In the genomic region with DNA sequence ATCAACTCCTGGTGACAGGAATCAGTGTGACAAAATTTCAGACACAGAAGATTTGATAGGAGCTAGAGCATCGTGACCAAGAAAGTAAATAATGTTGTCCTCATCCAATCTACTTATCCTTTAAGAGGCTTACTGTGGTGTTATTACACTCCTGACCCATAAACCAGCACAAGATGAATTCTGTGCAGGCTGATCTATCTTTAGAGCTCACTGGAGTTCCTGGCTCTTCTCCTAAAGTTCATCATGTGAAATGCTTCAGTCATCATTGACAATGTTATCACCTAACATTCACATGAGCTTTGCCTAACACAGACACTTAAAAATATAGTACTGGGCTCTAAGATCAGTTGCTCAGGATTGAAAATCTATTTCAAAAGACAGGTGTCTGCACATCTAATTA, we compare ENCODE assay signal across 27 cellular contexts.
"Had no signal": no experiment of that assay in that cellular context is flagged by ENCODE, and none has a peak within 500 bp of the region (broad histone marks: within the 10 kb centered on the region; RNA-seq: fewer than 3 reads in every experiment).

No MANE protein-coding gene starts in this region.

- H3K79me2 ChIP-seq: hepatocyte, parathyroid adenoma had no signal

- H3K4me2 ChIP-seq: hepatocyte, smooth muscle cell had no signal

- FAIRE-seq: astrocyte had no signal

- H3K27ac ChIP-seq: hepatocyte, parathyroid adenoma, upper lobe of left lung had no signal

- H3K27me3 ChIP-seq: hepatocyte, upper lobe of left lung had no signal

- H3K4me1 Mint-ChIP-seq: activated naive CD8-positive, alpha-beta T cell treated with anti-CD3 and anti-CD28 coated beads for 36 hours; nephron progenitor cell; stimulated activated memory B cell treated with anti-CD40 and anti-IgM and Interleukin-4, amounts not matched to agents 10 μg/mL and 1 μg/mL and 100 μg/mL, for 72 hours; T-helper 17 cell had no signal

- H3K36me3 Mint-ChIP-seq: activated naive CD8-positive, alpha-beta T cell treated with anti-CD3 and anti-CD28 coated beads for 36 hours; stimulated activated memory B cell treated with anti-CD40 and anti-IgM and Interleukin-4, amounts not matched to agents 10 μg/mL and 1 μg/mL and 100 μg/mL, for 72 hours had no signal

- DNase-seq: activated CD4-positive, alpha-beta T cell treated with anti-CD3 and anti-CD28 coated beads for 4 hours; activated CD4-positive, alpha-beta T cell treated with anti-CD3 and anti-CD28 coated beads, Interleukin-2, amount 50 U/mL, for 48 hours; activated CD4-positive, CD25-positive, alpha-beta regulatory T cell; activated CD8-positive, alpha-beta memory T cell treated with anti-CD3 and anti-CD28 coated beads, Interleukin-2, amount 50 U/mL, for 48 hours; activated naive CD4-positive, alpha-beta T cell; activated naive CD8-positive, alpha-beta T cell treated with anti-CD3 and anti-CD28 coated beads for 36 hours; activated T-cell treated with anti-CD3 and anti-CD28 coated beads, Interleukin-2, amount 50 U/mL, for 4 hours; effector CD4-positive, alpha-beta T cell; erythroblast; foreskin fibroblast; kidney glomerular epithelial cell; mesenchymal stem cell; mucosa of descending colon; nephron progenitor cell; nucleus accumbens; stimulated activated CD4-positive, alpha-beta T cell treated with anti-CD3 and anti-CD28 coated beads, Interleukin-15, amount 100 ng/mL, for 24 hours; SW 1271; T-helper 17 cell; upper lobe of left lung had no signal

- H3K9me3 ChIP-seq: mucosa of descending colon, upper lobe of left lung had no signal

- H3K36me3 ChIP-seq: upper lobe of left lung had no signal

- H3K27me3 Mint-ChIP-seq: activated naive CD8-positive, alpha-beta T cell treated with anti-CD3 and anti-CD28 coated beads for 36 hours; dendritic cell treated with granulocyte-macrophage colony-stimulating factor and Interleukin-4, amounts not matched to agents 40 ng/mL and 50 ng/mL, for 4 days; stimulated activated memory B cell treated with anti-CD40 and anti-IgM and Interleukin-4, amounts not matched to agents 10 μg/mL and 1 μg/mL and 100 μg/mL, for 72 hours; T-helper 17 cell had no signal

- H3K4me3 Mint-ChIP-seq: activated naive CD8-positive, alpha-beta T cell treated with anti-CD3 and anti-CD28 coated beads for 36 hours; activated T-cell treated with anti-CD3 and anti-CD28 coated beads, Interleukin-2, amount 50 U/mL, for 4 hours; dendritic cell treated with granulocyte-macrophage colony-stimulating factor and Interleukin-4, amounts not matched to agents 40 ng/mL and 50 ng/mL, for 4 days; nephron progenitor cell; stimulated activated memory B cell treated with anti-CD40 and anti-IgM and Interleukin-4, amounts not matched to agents 10 μg/mL and 1 μg/mL and 100 μg/mL, for 72 hours; T-helper 17 cell had no signal

- H3K9ac ChIP-seq: parathyroid adenoma had no signal

- H2AFZ ChIP-seq: hepatocyte, parathyroid adenoma had no signal

- H3K4me1 ChIP-seq: parathyroid adenoma, upper lobe of left lung had no signal

- ATAC-seq: activated T-cell treated with anti-CD3 and anti-CD28 coated beads, Interleukin-2, amount 50 U/mL, for 4 hours; mucosa of descending colon; sciatic nerve; stimulated activated memory B cell treated with anti-CD40 and anti-IgM and Interleukin-4, amounts not matched to agents 10 μg/mL and 1 μg/mL and 100 μg/mL, for 72 hours; T-helper 17 cell had no signal

- H3K9me3 Mint-ChIP-seq: activated naive CD8-positive, alpha-beta T cell treated with anti-CD3 and anti-CD28 coated beads for 36 hours; activated T-cell treated with anti-CD3 and anti-CD28 coated beads, Interleukin-2, amount 50 U/mL, for 4 hours; activated T-helper 2 cell treated with anti-CD3 and anti-CD28 coated beads, Interferon-gamma antibody, Interleukin-2, Interleukin-4, amounts not matched to agents 10 μg/mL and 5 μg/mL and 100 μg/mL, durations not matched to agents 14 hours and 24 hours and 36 hours; dendritic cell treated with granulocyte-macrophage colony-stimulating factor and Interleukin-4, amounts not matched to agents 40 ng/mL and 50 ng/mL, for 4 days; nephron progenitor cell; stimulated activated memory B cell treated with anti-CD40 and anti-IgM and Interleukin-4, amounts not matched to agents 10 μg/mL and 1 μg/mL and 100 μg/mL, for 72 hours had no signal

- H3K27ac Mint-ChIP-seq: activated naive CD8-positive, alpha-beta T cell treated with anti-CD3 and anti-CD28 coated beads for 36 hours; activated T-helper 2 cell treated with anti-CD3 and anti-CD28 coated beads, Interferon-gamma antibody, Interleukin-2, Interleukin-4, amounts not matched to agents 10 μg/mL and 5 μg/mL and 100 μg/mL, durations not matched to agents 14 hours and 24 hours and 36 hours; dendritic cell treated with granulocyte-macrophage colony-stimulating factor and Interleukin-4, amounts not matched to agents 40 ng/mL and 50 ng/mL, for 4 days; nephron progenitor cell; stimulated activated memory B cell treated with anti-CD40 and anti-IgM and Interleukin-4, amounts not matched to agents 10 μg/mL and 1 μg/mL and 100 μg/mL, for 72 hours; T-helper 17 cell had no signal

- H3K4me3 ChIP-seq: hepatocyte, mucosa of descending colon, smooth muscle cell, upper lobe of left lung had no signal
